In the genomic region with DNA sequence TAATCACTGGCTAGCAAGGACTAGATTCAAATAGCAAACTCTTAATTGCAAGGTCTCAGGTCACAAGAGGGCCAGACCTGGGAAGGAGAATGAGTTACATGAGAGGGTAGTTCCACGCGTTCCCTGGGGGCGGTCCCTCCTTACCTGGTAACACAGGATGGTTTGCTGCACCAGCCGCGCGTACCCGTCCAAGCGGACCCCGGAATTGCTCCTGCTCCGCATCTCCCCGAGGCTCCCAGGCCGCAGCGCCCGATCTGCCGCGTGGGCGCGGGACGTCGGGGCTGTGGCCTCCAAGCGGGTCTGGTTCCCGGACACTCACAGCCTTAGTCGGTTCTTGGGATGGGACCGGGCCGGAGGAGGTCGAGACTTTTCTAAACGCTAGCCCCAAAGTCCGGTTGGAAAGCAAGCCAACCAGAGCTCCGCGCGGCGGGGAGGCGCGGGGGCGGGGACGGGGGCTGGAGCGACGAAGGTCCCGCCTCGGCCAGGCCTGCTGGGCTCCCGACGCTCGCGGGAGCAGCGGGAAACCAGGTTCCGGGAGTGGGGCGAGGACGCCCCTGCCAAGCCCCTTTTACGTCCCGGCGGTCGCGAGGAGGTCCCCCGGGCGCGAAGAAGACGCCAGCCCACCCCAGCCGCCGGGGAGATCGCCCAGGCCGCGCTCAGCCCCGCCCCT, we compare ENCODE assay signal across 8 cellular contexts. TPM values are rescaled to one million over a fixed set of nuclear protein-coding genes. Genes with fewer than 3 reads are reported as not detected.
DNase-seq lines count a peak whose midpoint lies in the region; ATAC-seq and TF ChIP-seq lines count a peak whose summit lies in the region.

PHKA2 (minus strand) TSS at position 404 of the 670 bp plus-strand sequence; CDS start at position 222, 182 bp downstream.

- H3K27me3 Mint-ChIP-seq in WTC11 (ENCODE audit: low read depth), result no peaks in the 10 kb centered on the region

- H3K9ac ChIP-seq in HUES64 (ENCODE audit: low read depth, low read length), result peak within 1 kb of the TSS; percentile 86

- no peaks in the 10 kb centered on the region for H3K9me3 Mint-ChIP-seq in WTC11

- H3K4me1 ChIP-seq in HUES64 (ENCODE audit: insufficient read depth, low read length) (no peaks in the 10 kb centered on the region), ectodermal cell (ENCODE audit: control insufficient read depth, insufficient read depth, low read length) (no peaks in the 10 kb centered on the region)

- POLR2A ChIA-PET in WTC11 (lab: Charles Lee), result no interaction called here

- CTCF ChIA-PET in WTC11 (lab: Charles Lee), result interaction anchor here (1.2 kb wide), 1 partner anchor 350 kb away, joined by 5 read pairs; no protein-coding TSS in a partner anchor

- peak; percentile 58 for ATAC-seq in GM21528 (IDR thresholded peaks at IDR 0.05; ENCODE audit: low FRiP score, unreplicated experiment)
- ATAC-seq in WTC11, result peak; percentile 37

- peak within 1 kb of the TSS; percentile 83 for H3K4me3 Mint-ChIP-seq in WTC11

- DNase-seq in GDM1 (lab: John Stamatoyannopoulos, UW) (peak; percentile 65), WTC11 (ENCODE audit: low spot score) (peak; percentile 58), medulla oblongata (ENCODE audit: extremely low spot score) (peak; percentile 26), NCI-H1694 (lab: John Stamatoyannopoulos, UW) (no peak)
- peak; percentile 1 for DNase-seq in stimulated activated CD8-positive, alpha-beta memory T cell treated with anti-CD3 and anti-CD28 coated beads, Interleukin-15, amount 100 ng/mL, for 1 hour (ENCODE audit: low read depth)

- no peak within 1 kb of the TSS for H3K27ac Mint-ChIP-seq in WTC11

- H3K4me3 ChIP-seq in HUES64 (ENCODE audit: low read length) (peak within 1 kb of the TSS; percentile 84), ectodermal cell (ENCODE audit: insufficient read depth, low read depth, low read length) (peak within 1 kb of the TSS; percentile 65)

- no peaks in the 10 kb centered on the region for H3K36me3 Mint-ChIP-seq in WTC11

- under 1% methylated on average over 63 of the region's 63 CpGs for WGBS in HUES64
- 0% methylated on average over 63 of the region's 63 CpGs for WGBS in ectodermal cell, 2 experiments

- H3K27me3 ChIP-seq in HUES64 (ENCODE audit: insufficient read depth, low read length), result no peaks in the 10 kb centered on the region
- no peaks in the 10 kb centered on the region for H3K27me3 ChIP-seq in ectodermal cell (ENCODE audit: control insufficient read depth, insufficient read depth, low read length, poor library complexity, severe bottlenecking)

- TF ChIP-seq CTCF in WTC11 (IDR thresholded peaks at IDR 0.05), result no peak

- H3K4me1 Mint-ChIP-seq in WTC11, result no peaks in the 10 kb centered on the region

- no peaks in the 10 kb centered on the region for H3K36me3 ChIP-seq in HUES64 (ENCODE audit: insufficient read depth, low read length)
- H3K36me3 ChIP-seq in ectodermal cell (ENCODE audit: control insufficient read depth, insufficient read depth, low read length), result no peaks in the 10 kb centered on the region

- H3K9me3 ChIP-seq in HUES64 (ENCODE audit: insufficient read depth, low read depth, low read length) (no peaks in the 10 kb centered on the region), ectodermal cell (ENCODE audit: control insufficient read depth, low read length) (no peaks in the 10 kb centered on the region)

- H3K27ac ChIP-seq in HUES64 (ENCODE audit: low read depth, low read length), result peak within 1 kb of the TSS; percentile 85
- H3K27ac ChIP-seq in ectodermal cell (ENCODE audit: insufficient read depth, low read depth, low read length, poor library complexity, severe bottlenecking), result no peak within 1 kb of the TSS

TF ChIP-seq in WTC11, 78 proteins besides CTCF, POLR2A, EP300 and RAD21 (continues in another document):
- TF ChIP-seq ZNF512 (CRISPR knock-in tag; IDR thresholded peaks at IDR 0.05; ENCODE audit: borderline replicate concordance) (no peak), NFE2L1 (CRISPR knock-in tag; IDR thresholded peaks at IDR 0.05) (no peak), SMAD3 (CRISPR knock-in tag; IDR thresholded peaks at IDR 0.05; ENCODE audit: borderline replicate concordance) (no peak), USF1 (CRISPR knock-in tag; IDR thresholded peaks at IDR 0.05) (no peak), ZNF138 (CRISPR knock-in tag; conservative IDR thresholded peaks at IDR 0.05) (no peak), JUN (CRISPR knock-in tag; IDR thresholded peaks at IDR 0.05) (no peak), ZNF416 (CRISPR knock-in tag; IDR thresholded peaks at IDR 0.05) (no peak), AFF4 (CRISPR knock-in tag; IDR thresholded peaks at IDR 0.05; ENCODE audit: borderline replicate concordance) (no peak), ZNF671 (CRISPR knock-in tag; IDR thresholded peaks at IDR 0.05) (no peak)
- TF ChIP-seq, protein P1, sequence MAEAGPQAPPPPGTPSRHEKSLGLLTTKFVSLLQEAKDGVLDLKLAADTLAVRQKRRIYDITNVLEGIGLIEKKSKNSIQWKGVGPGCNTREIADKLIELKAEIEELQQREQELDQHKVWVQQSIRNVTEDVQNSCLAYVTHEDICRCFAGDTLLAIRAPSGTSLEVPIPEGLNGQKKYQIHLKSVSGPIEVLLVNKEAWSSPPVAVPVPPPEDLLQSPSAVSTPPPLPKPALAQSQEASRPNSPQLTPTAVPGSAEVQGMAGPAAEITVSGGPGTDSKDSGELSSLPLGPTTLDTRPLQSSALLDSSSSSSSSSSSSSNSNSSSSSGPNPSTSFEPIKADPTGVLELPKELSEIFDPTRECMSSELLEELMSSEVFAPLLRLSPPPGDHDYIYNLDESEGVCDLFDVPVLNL (CRISPR knock-in tag; IDR thresholded peaks at IDR 0.05; ENCODE audit: borderline replicate concordance, low read depth), result no peak
- TF ChIP-seq, protein P2, sequence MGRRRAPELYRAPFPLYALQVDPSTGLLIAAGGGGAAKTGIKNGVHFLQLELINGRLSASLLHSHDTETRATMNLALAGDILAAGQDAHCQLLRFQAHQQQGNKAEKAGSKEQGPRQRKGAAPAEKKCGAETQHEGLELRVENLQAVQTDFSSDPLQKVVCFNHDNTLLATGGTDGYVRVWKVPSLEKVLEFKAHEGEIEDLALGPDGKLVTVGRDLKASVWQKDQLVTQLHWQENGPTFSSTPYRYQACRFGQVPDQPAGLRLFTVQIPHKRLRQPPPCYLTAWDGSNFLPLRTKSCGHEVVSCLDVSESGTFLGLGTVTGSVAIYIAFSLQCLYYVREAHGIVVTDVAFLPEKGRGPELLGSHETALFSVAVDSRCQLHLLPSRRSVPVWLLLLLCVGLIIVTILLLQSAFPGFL (CRISPR knock-in tag; IDR thresholded peaks at IDR 0.05; ENCODE audit: borderline replicate concordance), result no peak

RNA-seq across cellular contexts. Expression of gene PHKA2, which starts in this region (rescaled TPM):
- polyA plus RNA-seq in HUES64 (2013, experiment 1 of 2), result 13.4 TPM
- 15.0 TPM for polyA plus RNA-seq in HUES64 (2013, experiment 2 of 2)
- total RNA-seq in WTC11 (2021), result 23.8 to 25.2 TPM (median 24.9 TPM) in 3 replicates
- 22.6 TPM for polyA plus RNA-seq in ectodermal cell (2013, experiment 1 of 4)
- polyA plus RNA-seq in ectodermal cell (2013, experiment 2 of 4), result 25.5 TPM
- 16.3 TPM for polyA plus RNA-seq in ectodermal cell (2013, experiment 3 of 4)
- 18.3 TPM for polyA plus RNA-seq in ectodermal cell (2013, experiment 4 of 4)
